9 cellular contexts compared by ENCODE assay signal in the genomic region with DNA sequence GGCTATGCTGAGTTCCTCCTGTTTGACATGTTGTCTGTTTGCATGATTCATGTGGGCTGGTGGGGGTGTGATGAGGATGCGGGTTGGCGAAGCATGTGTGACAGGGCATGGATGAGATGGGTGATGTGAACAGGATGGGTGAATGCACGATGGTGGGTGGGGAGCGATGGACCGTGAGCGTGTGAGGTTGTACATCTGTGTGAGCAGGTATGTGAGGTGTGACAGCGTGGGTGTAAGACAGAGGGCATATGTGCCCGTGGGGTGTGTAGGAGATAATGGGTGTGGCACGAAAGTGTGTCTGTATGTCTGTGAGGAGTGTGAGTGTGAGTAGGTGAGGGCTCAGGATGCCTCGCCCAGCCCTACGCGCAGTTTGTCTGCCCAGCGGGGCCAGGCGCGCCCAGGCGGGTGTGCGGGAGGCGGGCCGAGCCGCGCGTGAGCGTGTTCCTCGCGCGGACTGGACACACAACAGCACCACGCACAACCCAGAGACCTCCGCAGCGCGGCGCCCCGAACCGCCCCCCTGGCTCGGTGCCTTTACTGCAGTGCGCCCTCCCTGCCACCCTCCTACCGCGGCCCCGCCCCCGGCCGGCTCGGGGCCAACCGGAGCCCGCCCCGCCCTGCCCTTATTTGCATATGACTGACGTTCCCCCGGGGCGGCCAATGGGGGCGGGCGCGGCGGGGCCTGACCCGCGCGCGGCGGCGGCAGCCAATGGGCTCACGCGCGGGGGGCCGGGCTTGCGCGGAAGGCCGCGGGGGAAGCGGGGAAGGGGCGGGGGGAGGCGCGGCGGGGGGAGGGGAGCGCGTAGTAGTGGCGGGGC. TPM values are rescaled to one million over a fixed set of nuclear protein-coding genes. Genes with fewer than 3 reads are reported as not detected.
DNase-seq lines count a peak whose midpoint lies in the region; ATAC-seq lines count a peak whose summit lies in the region.
"Had no signal": no experiment of that assay in that cellular context is flagged by ENCODE, and none has a peak within 500 bp of the region (broad histone marks: within the 10 kb centered on the region; RNA-seq: fewer than 3 reads in every experiment).

No MANE protein-coding gene starts in this region.

- peaks cover 14% of the 10 kb centered on the region for H3K79me1 ChIP-seq in mesenchymal stem cell (replicated peaks; ENCODE audit: low read length, poor library complexity, severe bottlenecking)

- WGBS in mesenchymal stem cell = 13% methylated on average over 28 of the region's 73 CpGs

- peak overlapping the region; percentile 16 to 37 for H3K4ac ChIP-seq in mesenchymal stem cell (ENCODE audit: low read depth in 1 of 2, low read length in 2 of 2)

- peak overlapping the region; percentile 24 for H4K8ac ChIP-seq in mesenchymal stem cell (ENCODE audit: low read length)

- peak overlapping the region; percentile 60 to 91 for H2BK12ac ChIP-seq in mesenchymal stem cell (ENCODE audit: low read length in 2 of 2)

- peak overlapping the region; percentile 79 for H3K9ac ChIP-seq in mesenchymal stem cell (ENCODE audit: low read length)

- peak overlapping the region; percentile 96 for H4K91ac ChIP-seq in mesenchymal stem cell (ENCODE audit: low read length)

- no peak overlapping the region for H3K4me3 Mint-ChIP-seq in CD4-positive, alpha-beta memory T cell
- no peak overlapping the region for H3K4me3 Mint-ChIP-seq in activated CD8-positive, alpha-beta T cell treated with anti-CD3 and anti-CD28 coated beads, Interleukin-2, amount 10 ng/mL, durations not matched to agents 7 days and 5 days
- H3K4me3 Mint-ChIP-seq: dendritic cell treated with granulocyte-macrophage colony-stimulating factor and Interleukin-4, amounts not matched to agents 40 ng/mL and 50 ng/mL, for 4 days had no signal

- peak overlapping the region in 1 of 2 experiments; percentile 94 for H3K23ac ChIP-seq in mesenchymal stem cell (ENCODE audit: low read length in 2 of 2)

- peak overlapping the region; percentile 83 for H3K4me2 ChIP-seq in mesenchymal stem cell (ENCODE audit: low read length, poor library complexity, severe bottlenecking)

- peak overlapping the region; percentile 1 to 60 for H3K4me3 ChIP-seq in CD4-positive, alpha-beta memory T cell (ENCODE audit: low read length in 2 of 2)
- peak overlapping the region; percentile 49 for H3K4me3 ChIP-seq in effector memory CD4-positive, alpha-beta T cell (ENCODE audit: insufficient read depth, low read depth, low read length, poor library complexity, severe bottlenecking)
- H3K4me3 ChIP-seq in mesenchymal stem cell (ENCODE audit: insufficient read depth in 1 of 2, low read depth in 1 of 2, low read length in 2 of 2) = peak overlapping the region; percentile 70 to 72

- peak overlapping the region; percentile 95 to 97 for H3K18ac ChIP-seq in mesenchymal stem cell (ENCODE audit: low read depth in 1 of 2, low read length in 2 of 2)

- H3K9me3 ChIP-seq in CD4-positive, alpha-beta memory T cell (ENCODE audit: control insufficient read depth in 1 of 2, low read length in 2 of 2) = no peaks in the 10 kb centered on the region
- H3K9me3 ChIP-seq in effector memory CD4-positive, alpha-beta T cell (ENCODE audit: control insufficient read depth, low read length) = no peaks in the 10 kb centered on the region
- H3K9me3 ChIP-seq in mesenchymal stem cell (ENCODE audit: control insufficient read depth, low read length) = no peaks in the 10 kb centered on the region

- H3K9me3 Mint-ChIP-seq in CD4-positive, alpha-beta memory T cell = no peaks in the 10 kb centered on the region
- H3K9me3 Mint-ChIP-seq in activated CD8-positive, alpha-beta T cell treated with anti-CD3 and anti-CD28 coated beads, Interleukin-2, amount 10 ng/mL, durations not matched to agents 7 days and 5 days (ENCODE audit: insufficient read depth) = no peaks in the 10 kb centered on the region
- H3K9me3 Mint-ChIP-seq: dendritic cell treated with granulocyte-macrophage colony-stimulating factor and Interleukin-4, amounts not matched to agents 40 ng/mL and 50 ng/mL, for 4 days had no signal

- H2BK120ac ChIP-seq in mesenchymal stem cell (ENCODE audit: low read depth, low read length) = peak overlapping the region; percentile 77

- peak overlapping the region; percentile 67 for H2BK15ac ChIP-seq in mesenchymal stem cell (ENCODE audit: low read depth, poor library complexity, severe bottlenecking)

- H3K14ac ChIP-seq in mesenchymal stem cell (ENCODE audit: low read length in 2 of 2) = peak overlapping the region in 1 of 2 experiments; percentile 99

- no peaks in the 10 kb centered on the region for H3K27me3 ChIP-seq in CD4-positive, alpha-beta memory T cell (ENCODE audit: insufficient read depth, low read length)
- no peaks in the 10 kb centered on the region for H3K27me3 ChIP-seq in effector memory CD4-positive, alpha-beta T cell (replicated peaks; ENCODE audit: control insufficient read depth, insufficient read depth, low read length, poor library complexity, severe bottlenecking)
- H3K27me3 ChIP-seq in mesenchymal stem cell (ENCODE audit: control insufficient read depth in 1 of 2, insufficient read depth in 1 of 2, low read length in 2 of 2) = no peaks in the 10 kb centered on the region

- H3K4me1 ChIP-seq in CD4-positive, alpha-beta memory T cell (ENCODE audit: insufficient read depth, low read length) = peaks cover 54% of the 10 kb centered on the region
- peaks cover 41% of the 10 kb centered on the region for H3K4me1 ChIP-seq in effector memory CD4-positive, alpha-beta T cell (ENCODE audit: control insufficient read depth, insufficient read depth, low read length, poor library complexity, severe bottlenecking)
- peaks cover 58% of the 10 kb centered on the region for H3K4me1 ChIP-seq in mesenchymal stem cell (ENCODE audit: control insufficient read depth, insufficient read depth, low read depth, low read length)

- peaks cover 32 to 37% (median 33%) of the 10 kb centered on the region in 4 donors for H3K4me1 Mint-ChIP-seq in CD4-positive, alpha-beta memory T cell
- H3K4me1 Mint-ChIP-seq in activated CD8-positive, alpha-beta T cell treated with anti-CD3 and anti-CD28 coated beads, Interleukin-2, amount 10 ng/mL, durations not matched to agents 7 days and 5 days (ENCODE audit: low read depth) = peaks cover 45% of the 10 kb centered on the region

- intact Hi-C loops in CD4-positive, alpha-beta memory T cell (cut with micrococcal nuclease) = loop anchor here (1.0 to 5.0 kb wide), 10 partner anchors 13 to 150 kb away; a partner anchor contains a TSS

- ATAC-seq in GM19452 (IDR thresholded peaks at IDR 0.05; ENCODE audit: unreplicated experiment) (peak; percentile 41), HG03571 (IDR thresholded peaks at IDR 0.05; ENCODE audit: unreplicated experiment) (peak; percentile 42)
- ATAC-seq in activated CD8-positive, alpha-beta T cell treated with anti-CD3 and anti-CD28 coated beads, Interleukin-2, amount 10 ng/mL, durations not matched to agents 7 days and 5 days = peak; percentile 69

- POLR2A ChIA-PET in CD4-positive, alpha-beta memory T cell (lab: Charles Lee; ENCODE audit: partially characterized antibody) = interaction anchor here (0.7 to 9.3 kb wide), 13 partner anchors 14 to 207 kb away, joined by 3 to 139 read pairs (median 6); a partner anchor contains a TSS
- POLR2A ChIA-PET in activated CD8-positive, alpha-beta T cell treated with anti-CD3 and anti-CD28 coated beads, Interleukin-2, amount 10 ng/mL, durations not matched to agents 7 days and 5 days (lab: Charles Lee) = interaction anchor here (0.5 to 2.0 kb wide), 5 partner anchors 13 to 64 kb away, joined by 3 to 11 read pairs (median 5); a partner anchor contains a TSS

- no peaks in the 10 kb centered on the region for H3K27me3 Mint-ChIP-seq in CD4-positive, alpha-beta memory T cell
- H3K27me3 Mint-ChIP-seq in activated CD8-positive, alpha-beta T cell treated with anti-CD3 and anti-CD28 coated beads, Interleukin-2, amount 10 ng/mL, durations not matched to agents 7 days and 5 days (ENCODE audit: low read depth) = no peaks in the 10 kb centered on the region
- H3K27me3 Mint-ChIP-seq: dendritic cell treated with granulocyte-macrophage colony-stimulating factor and Interleukin-4, amounts not matched to agents 40 ng/mL and 50 ng/mL, for 4 days had no signal

- DNase-seq in CD4-positive, alpha-beta memory T cell = peak; percentile 96 to 98 (median 97)
- DNase-seq in NCI-H82 (lab: John Stamatoyannopoulos, UW) (peak; percentile 97), mesenchymal stem cell (peak; percentile 92)
- peak; percentile 98 for DNase-seq in activated CD8-positive, alpha-beta T cell treated with anti-CD3 and anti-CD28 coated beads, Interleukin-2, amount 10 ng/mL, durations not matched to agents 7 days and 5 days
- peak; percentile 94 to 95 (median 95) for DNase-seq in effector memory CD4-positive, alpha-beta T cell
- peak; percentile 88 for DNase-seq in stimulated activated CD8-positive, alpha-beta memory T cell treated with anti-CD3 and anti-CD28 coated beads, Interleukin-12 subunit alpha, Interleukin-12 subunit beta, amount 100 ng/mL, for 1 hour (ENCODE audit: low read depth)

- CTCF ChIA-PET in CD4-positive, alpha-beta memory T cell (lab: Charles Lee; ENCODE audit: partially characterized antibody) = interaction anchor here (0.8 to 1.7 kb wide), 3 partner anchors 12 to 151 kb away, joined by 4 to 7 read pairs (median 4); a partner anchor contains a TSS
- CTCF ChIA-PET in activated CD8-positive, alpha-beta T cell treated with anti-CD3 and anti-CD28 coated beads, Interleukin-2, amount 10 ng/mL, durations not matched to agents 7 days and 5 days (lab: Charles Lee) = interaction anchor here (0.8 to 1.9 kb wide), 4 partner anchors 13 to 150 kb away, joined by 3 to 8 read pairs (median 5); a partner anchor contains a TSS

- no peak overlapping the region for H2AFZ ChIP-seq in mesenchymal stem cell (ENCODE audit: low read depth, low read length)

- no peak overlapping the region for H3K27ac Mint-ChIP-seq in CD4-positive, alpha-beta memory T cell
- H3K27ac Mint-ChIP-seq in activated CD8-positive, alpha-beta T cell treated with anti-CD3 and anti-CD28 coated beads, Interleukin-2, amount 10 ng/mL, durations not matched to agents 7 days and 5 days = no peak overlapping the region

- peak overlapping the region; percentile 77 for H3K27ac ChIP-seq in CD4-positive, alpha-beta memory T cell (ENCODE audit: low read depth, low read length)
- peak overlapping the region; percentile 85 for H3K27ac ChIP-seq in effector memory CD4-positive, alpha-beta T cell (ENCODE audit: insufficient read depth, low read length, poor library complexity, severe bottlenecking)
- peak overlapping the region; percentile 66 for H3K27ac ChIP-seq in mesenchymal stem cell (ENCODE audit: low read length, poor library complexity, severe bottlenecking)

- peak overlapping the region; percentile 30 for H2AK5ac ChIP-seq in mesenchymal stem cell (ENCODE audit: low read length, severe bottlenecking)

- peak overlapping the region; percentile 5 for H2BK5ac ChIP-seq in mesenchymal stem cell (ENCODE audit: low read depth, low read length, poor library complexity, severe bottlenecking)

- H3K36me3 Mint-ChIP-seq in CD4-positive, alpha-beta memory T cell = peaks cover 0 to 25% of the 10 kb centered on the region in 2 donors
- H3K36me3 Mint-ChIP-seq in activated CD8-positive, alpha-beta T cell treated with anti-CD3 and anti-CD28 coated beads, Interleukin-2, amount 10 ng/mL, durations not matched to agents 7 days and 5 days (ENCODE audit: low read depth) = peaks cover 15% of the 10 kb centered on the region

- H3K36me3 ChIP-seq in CD4-positive, alpha-beta memory T cell (ENCODE audit: insufficient read depth, low read length) = peaks cover 17% of the 10 kb centered on the region
- H3K36me3 ChIP-seq in effector memory CD4-positive, alpha-beta T cell (ENCODE audit: control insufficient read depth, insufficient read depth, low read length) = peaks cover 20% of the 10 kb centered on the region
- H3K36me3 ChIP-seq in mesenchymal stem cell (ENCODE audit: control insufficient read depth in 1 of 2, insufficient read depth in 2 of 2, low read depth in 1 of 2, low read length in 2 of 2) = peaks cover 19 to 35% of the 10 kb centered on the region in 2 experiments

RNA-seq across cellular contexts. Expression of a gene that starts 14.4 kb away (rescaled TPM):
- 10 to 100 TPM; 81.6 to 82.6 TPM for total RNA-seq in CD4-positive, alpha-beta memory T cell
- polyA plus RNA-seq in CD4-positive, alpha-beta memory T cell = 1 to 10 TPM in 1 of 2 donors, not detected in 1; 3.5 TPM
- total RNA-seq in activated CD8-positive, alpha-beta T cell treated with anti-CD3 and anti-CD28 coated beads, Interleukin-2, amount 10 ng/mL, durations not matched to agents 7 days and 5 days = 10 to 100 TPM; 73.1 to 83.8 TPM
- 55.2 TPM for polyA plus RNA-seq in mesenchymal stem cell (2013, experiment 1 of 2)
- polyA plus RNA-seq in mesenchymal stem cell (2013, experiment 2 of 2) = 52.0 TPM

RNA-seq across cellular contexts. Expression of a gene that starts 18.5 kb away (rescaled TPM):
- under 1 TPM; 0.28 to 0.64 TPM for total RNA-seq in CD4-positive, alpha-beta memory T cell
- under 1 TPM; 0.48 to 0.85 TPM for polyA plus RNA-seq in CD4-positive, alpha-beta memory T cell
- total RNA-seq in activated CD8-positive, alpha-beta T cell treated with anti-CD3 and anti-CD28 coated beads, Interleukin-2, amount 10 ng/mL, durations not matched to agents 7 days and 5 days = under 1 TPM; 0.44 to 0.55 TPM
- 2.2 TPM for polyA plus RNA-seq in mesenchymal stem cell (2013, experiment 1 of 2)
- polyA plus RNA-seq in mesenchymal stem cell (2013, experiment 2 of 2) = 2.4 TPM

RNA-seq across cellular contexts. Expression of a gene that starts 19.0 kb away (rescaled TPM):
- total RNA-seq in CD4-positive, alpha-beta memory T cell = 10 to 100 TPM; 17.0 to 17.2 TPM
- polyA plus RNA-seq in CD4-positive, alpha-beta memory T cell = 10 to 100 TPM; 35.0 to 43.7 TPM
- 10 to 100 TPM; 48.2 to 52.7 TPM for total RNA-seq in activated CD8-positive, alpha-beta T cell treated with anti-CD3 and anti-CD28 coated beads, Interleukin-2, amount 10 ng/mL, durations not matched to agents 7 days and 5 days
- 50.5 TPM for polyA plus RNA-seq in mesenchymal stem cell (2013, experiment 1 of 2)
- 52.5 TPM for polyA plus RNA-seq in mesenchymal stem cell (2013, experiment 2 of 2)

RNA-seq across cellular contexts. Expression of a gene that starts 28.5 kb away (rescaled TPM):
- 10 to 100 TPM; 38.5 to 39.9 TPM for total RNA-seq in CD4-positive, alpha-beta memory T cell
- polyA plus RNA-seq in CD4-positive, alpha-beta memory T cell = 1 to 10 TPM; 2.7 to 3.7 TPM
- 10 to 100 TPM; 49.9 to 54.5 TPM for total RNA-seq in activated CD8-positive, alpha-beta T cell treated with anti-CD3 and anti-CD28 coated beads, Interleukin-2, amount 10 ng/mL, durations not matched to agents 7 days and 5 days
- polyA plus RNA-seq in mesenchymal stem cell (2013, experiment 1 of 2) = 57.9 TPM
- 59.6 TPM for polyA plus RNA-seq in mesenchymal stem cell (2013, experiment 2 of 2)

RNA-seq across cellular contexts. Expression of a gene that starts 29.7 kb away (rescaled TPM):
- total RNA-seq in CD4-positive, alpha-beta memory T cell = not detected
- not detected for polyA plus RNA-seq in CD4-positive, alpha-beta memory T cell
- under 1 TPM in 1 of 2 experiments, not detected in 1; 0.37 TPM for total RNA-seq in activated CD8-positive, alpha-beta T cell treated with anti-CD3 and anti-CD28 coated beads, Interleukin-2, amount 10 ng/mL, durations not matched to agents 7 days and 5 days
- 0.07 TPM for polyA plus RNA-seq in mesenchymal stem cell (2013, experiment 1 of 2)
- 0.23 TPM for polyA plus RNA-seq in mesenchymal stem cell (2013, experiment 2 of 2)

Comparison
In these comparisons a context has a peak if more than half of its experiments do, and no peak if none do; other contexts are left out.
1. Peak in every context shown above with its lines: DNase-seq, ATAC-seq, H3K4me3 ChIP-seq and H3K27ac ChIP-seq.